8 cellular contexts compared by ENCODE assay signal in the genomic region with DNA sequence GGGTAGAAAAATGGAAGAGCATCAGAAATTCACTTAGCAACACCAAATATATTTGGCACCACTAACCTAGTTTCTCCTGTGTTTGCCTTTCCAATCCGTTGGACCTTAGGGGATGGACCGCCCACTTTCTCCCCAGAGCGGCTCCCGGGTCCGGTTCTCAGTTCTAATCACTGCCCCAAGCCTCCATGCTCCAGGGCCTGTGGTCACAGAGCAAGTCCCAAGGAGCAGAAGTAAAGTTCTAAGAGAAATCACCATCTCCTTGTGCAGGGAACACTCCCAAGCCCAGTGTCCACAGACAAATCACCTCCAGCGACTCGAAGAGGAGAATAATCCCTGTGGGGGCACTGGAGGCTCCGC. TPM values are rescaled to one million over a fixed set of nuclear protein-coding genes. Genes with fewer than 3 reads are reported as not detected.
DNase-seq lines count a peak whose midpoint lies in the region; ATAC-seq and TF ChIP-seq lines count a peak whose summit lies in the region.

No MANE protein-coding gene starts in this region.

- H3K9me3 ChIP-seq in thyroid gland: no peaks in the 10 kb centered on the region

- TF ChIP-seq CTCF in brain microvascular endothelial cell (IDR thresholded peaks at IDR 0.05; ENCODE audit: low read depth, low read length, missing control alignments): no peak
- TF ChIP-seq CTCF in thyroid gland (IDR thresholded peaks at IDR 0.05): no peak

- H3K36me3 ChIP-seq in brain microvascular endothelial cell (replicated peaks) (no peaks in the 10 kb centered on the region), thyroid gland (no peaks in the 10 kb centered on the region)

- intact Hi-C loops in left colon (cut with DNase I, micrococcal nuclease): no loop called here
- intact Hi-C loops in thyroid gland (cut with DNase I): no loop called here

- H3K4me1 ChIP-seq in thyroid gland: peaks cover 30 to 37% of the 10 kb centered on the region in 2 donors

- WGBS in thyroid gland, 2 donors: 4 to 5% methylated on average over 8 of the region's 8 CpGs

- H3K27me3 ChIP-seq in brain microvascular endothelial cell (replicated peaks) (no peaks in the 10 kb centered on the region), thyroid gland (no peaks in the 10 kb centered on the region)

- ATAC-seq in GM18498 (IDR thresholded peaks at IDR 0.05; ENCODE audit: unreplicated experiment) (peak; percentile 2), HG03342 (IDR thresholded peaks at IDR 0.05; ENCODE audit: unreplicated experiment) (peak; percentile 10), left colon (peak; percentile 22)

- no peak overlapping the region for H3K27ac ChIP-seq in brain microvascular endothelial cell
- peak overlapping the region; percentile 80 to 85 (median 81) for H3K27ac ChIP-seq in thyroid gland

- DNase-seq in brain microvascular endothelial cell: no peak
- peak in 1 of 2 donors; percentile 28 for DNase-seq in left colon
- DNase-seq in thyroid gland: peak; percentile 75 to 82
- no peak for DNase-seq in central memory CD4-positive, alpha-beta T cell
- no peak for DNase-seq in COLO668 (lab: John Stamatoyannopoulos, UW; ENCODE audit: unreplicated experiment)
- DNase-seq in GDM1 (lab: John Stamatoyannopoulos, UW): no peak

- in situ Hi-C loops in brain microvascular endothelial cell (cut with HindIII; ENCODE audit: low pct_ligation_motif_present, low sequenced_read_pairs): no loop called here

- no peak for TF ChIP-seq POLR2A in thyroid gland (IDR thresholded peaks at IDR 0.05)

- H3K4me3 ChIP-seq in brain microvascular endothelial cell (ENCODE audit: low read depth, low read length) (peak overlapping the region; percentile 68), thyroid gland (replicated peaks in 1 of 3) (peak overlapping the region; percentile 43 to 84 (median 75))

RNA-seq across cellular contexts. Expression of gene SLC1A1, which starts 0.7 kb away (rescaled TPM):
- total RNA-seq in left colon (10 to 100 TPM; 32.0 to 42.3 TPM), thyroid gland (10 to 100 TPM; 48.4 to 56.7 (median 49.7) TPM)

Comparison
In these comparisons a context has a peak if more than half of its experiments do, and no peak if none do; other contexts are left out.
1. DNase-seq: peak in thyroid gland (2 of 2); none in brain microvascular endothelial cell (single experiment), central memory CD4-positive, alpha-beta T cell (single experiment), COLO668 (single experiment) and GDM1 (single experiment).
2. Peak in every context shown above with its lines, with median percentiles within 50 percentile points of each other: ATAC-seq.